In the genomic region with DNA sequence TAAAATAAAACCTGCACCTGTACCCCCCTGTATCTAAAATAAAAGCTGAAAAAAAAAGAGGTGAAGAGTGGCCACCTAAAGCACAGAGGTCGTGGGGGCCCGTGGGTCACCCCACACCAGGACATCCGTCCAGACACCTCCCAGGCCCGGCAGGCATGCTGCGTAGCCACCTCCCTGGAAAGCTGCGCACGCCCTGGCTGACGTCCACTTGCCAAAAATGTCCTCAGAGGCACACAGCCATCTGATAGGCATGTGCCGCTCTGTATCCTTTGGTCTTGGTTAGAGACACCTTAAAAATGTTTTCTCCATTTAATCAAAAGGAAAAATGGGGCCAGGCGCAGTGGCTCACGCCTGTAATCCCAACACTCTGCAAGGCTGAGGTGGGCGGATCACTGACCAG, we compare ENCODE assay signal across 26 cellular contexts. TPM values are rescaled to one million over a fixed set of nuclear protein-coding genes. Genes with fewer than 3 reads are reported as not detected.
"Had no signal": no experiment of that assay in that cellular context is flagged by ENCODE, and none has a peak within 500 bp of the region (broad histone marks: within the 10 kb centered on the region; RNA-seq: fewer than 3 reads in every experiment).

No MANE protein-coding gene starts in this region.

- H3K4me1 ChIP-seq: adrenal gland, ascending aorta, esophagus squamous epithelium, gastroesophageal sphincter, upper lobe of left lung had no signal

- H3K36me3 ChIP-seq: adrenal gland, ascending aorta, brain microvascular endothelial cell, esophagus squamous epithelium, spleen, upper lobe of left lung had no signal

- H3K4me3 ChIP-seq: adrenal gland, ascending aorta, coronary artery, esophagus squamous epithelium, gastroesophageal sphincter, mucosa of descending colon, spleen, upper lobe of left lung had no signal

- H3K27ac Mint-ChIP-seq: activated B cell treated with CpG ODN at 0.5 μM for 24 hours; activated naive CD8-positive, alpha-beta T cell; activated T-helper 2 cell treated with anti-CD3 and anti-CD28 coated beads, Interferon-gamma antibody, Interleukin-2, Interleukin-4, amounts not matched to agents 10 μg/mL and 5 μg/mL and 100 μg/mL, durations not matched to agents 14 hours and 24 hours and 36 hours; naive B cell had no signal

- H3K27ac ChIP-seq: adrenal gland, ascending aorta, brain microvascular endothelial cell, coronary artery, esophagus squamous epithelium, gastroesophageal sphincter, spleen, upper lobe of left lung had no signal

- H3K4me3 Mint-ChIP-seq: activated B cell treated with CpG ODN at 0.5 μM for 24 hours; activated naive CD8-positive, alpha-beta T cell; activated T-cell treated with anti-CD3 and anti-CD28 coated beads, Interleukin-2, amount 50 U/mL, for 4 hours; naive B cell; neural crest cell had no signal

- H3K9me3 Mint-ChIP-seq: activated B cell treated with CpG ODN at 0.5 μM for 24 hours; activated T-cell treated with anti-CD3 and anti-CD28 coated beads, Interleukin-2, amount 50 U/mL, for 4 hours; activated T-helper 2 cell treated with anti-CD3 and anti-CD28 coated beads, Interferon-gamma antibody, Interleukin-2, Interleukin-4, amounts not matched to agents 10 μg/mL and 5 μg/mL and 100 μg/mL, durations not matched to agents 14 hours and 24 hours and 36 hours; naive B cell; neural crest cell had no signal

- DNase-seq: activated B cell treated with CpG ODN at 0.5 μM for 24 hours; activated CD4-positive, alpha-beta T cell treated with anti-CD3 and anti-CD28 coated beads for 4 hours; activated CD4-positive, alpha-beta T cell treated with anti-CD3 and anti-CD28 coated beads, Interleukin-2, amount 50 U/mL, for 48 hours; activated CD8-positive, alpha-beta memory T cell treated with anti-CD3 and anti-CD28 coated beads, Interleukin-2, amount 50 U/mL, for 48 hours; activated naive CD4-positive, alpha-beta T cell; activated T-cell treated with anti-CD3 and anti-CD28 coated beads, Interleukin-2, amount 50 U/mL, for 4 hours; brain microvascular endothelial cell; central memory CD4-positive, alpha-beta T cell; esophagus squamous epithelium; mesendoderm; mucosa of descending colon; naive B cell; occipital lobe; posterior cingulate gyrus; spleen; stimulated activated CD4-positive, alpha-beta T cell treated with anti-CD3 and anti-CD28 coated beads, Interleukin-4, amount 100 ng/mL, for 1 hour; stimulated activated naive CD4-positive, alpha-beta T cell treated with Interleukin-2 at 50 U/mL for 16 hours; T-helper 9 cell; upper lobe of left lung had no signal

- ATAC-seq: activated T-cell treated with anti-CD3 and anti-CD28 coated beads, Interleukin-2, amount 50 U/mL, for 4 hours; gastroesophageal sphincter; mucosa of descending colon had no signal

- H3K4me1 Mint-ChIP-seq: activated B cell treated with CpG ODN at 0.5 μM for 24 hours, naive B cell, neural crest cell had no signal

- H3K36me3 Mint-ChIP-seq: activated naive CD8-positive, alpha-beta T cell; naive B cell had no signal

- H3K27me3 ChIP-seq: adrenal gland, ascending aorta, brain microvascular endothelial cell, esophagus squamous epithelium, gastroesophageal sphincter, spleen, upper lobe of left lung had no signal

- H3K9me3 ChIP-seq: adrenal gland, ascending aorta, esophagus squamous epithelium, gastroesophageal sphincter, mucosa of descending colon, spleen, upper lobe of left lung had no signal

- H3K27me3 Mint-ChIP-seq: activated B cell treated with CpG ODN at 0.5 μM for 24 hours; activated naive CD8-positive, alpha-beta T cell; naive B cell had no signal

RNA-seq across cellular contexts. Expression of gene FAM53A, which starts 17.7 kb away (rescaled TPM):
- total RNA-seq: ascending aorta had no signal
